18 cellular contexts compared by ENCODE assay signal in genomic region chr11:8091671-8092070, GRCh38. TPM values are rescaled to one million over a fixed set of nuclear protein-coding genes. Genes with fewer than 3 reads are reported as not detected.
"Had no signal": no experiment of that assay in that cellular context is flagged by ENCODE, and none has a peak within 500 bp of the region (broad histone marks: within the 10 kb centered on the region; RNA-seq: fewer than 3 reads in every experiment).

No MANE protein-coding gene starts in this region.

- DNase-seq: activated CD4-positive, alpha-beta T cell treated with anti-CD3 and anti-CD28 coated beads, Interleukin-2, amount 10 ng/mL, durations not matched to agents 7 days and 5 days; activated CD8-positive, alpha-beta memory T cell treated with anti-CD3 and anti-CD28 coated beads, Interleukin-2, amount 50 U/mL, for 48 hours; activated CD8-positive, alpha-beta T cell treated with anti-CD3 and anti-CD28 coated beads, Interleukin-2, amount 10 ng/mL, durations not matched to agents 7 days and 5 days; activated gamma-delta T cell treated with Interleukin-2 at 50 U/mL for 16 hours; dermis blood vessel endothelial cell; effector memory CD8-positive, alpha-beta T cell; left lung; mucosa of descending colon; naive thymus-derived CD4-positive, alpha-beta T cell; ovary; stimulated activated CD4-positive, alpha-beta T cell treated with anti-CD3 and anti-CD28 coated beads, Interleukin-2, amount 100 ng/mL, for 24 hours; stomach; T1000; testis had no signal

- H3K4me3 ChIP-seq: adrenal gland, hepatocyte, left lung, mucosa of descending colon, ovary, stomach, testis had no signal

- ATAC-seq: activated CD8-positive, alpha-beta T cell treated with anti-CD3 and anti-CD28 coated beads, Interleukin-2, amount 10 ng/mL, durations not matched to agents 7 days and 5 days; activated naive CD4-positive, alpha-beta T cell treated with anti-CD3 and anti-CD28 coated beads, Interleukin-2, amount 50 U/mL, for 72 hours; effector memory CD8-positive, alpha-beta T cell; left lung; mucosa of descending colon; naive thymus-derived CD4-positive, alpha-beta T cell had no signal

- H3K27me3 Mint-ChIP-seq: activated CD4-positive, alpha-beta T cell treated with anti-CD3 and anti-CD28 coated beads, Interleukin-2, amount 10 ng/mL, durations not matched to agents 7 days and 5 days; type B pancreatic cell had no signal

- H3K4me1 ChIP-seq: left lung had no signal

- H3K36me3 Mint-ChIP-seq: activated naive CD4-positive, alpha-beta T cell treated with anti-CD3 and anti-CD28 coated beads, Interleukin-2, amount 50 U/mL, for 72 hours; naive thymus-derived CD4-positive, alpha-beta T cell had no signal

- H3K9me3 ChIP-seq: adrenal gland, left lung, mucosa of descending colon, ovary, stomach, testis had no signal

- H3K4me1 Mint-ChIP-seq: activated CD4-positive, alpha-beta T cell treated with anti-CD3 and anti-CD28 coated beads, Interleukin-2, amount 10 ng/mL, durations not matched to agents 7 days and 5 days had no signal

- H3K9me3 Mint-ChIP-seq: activated CD4-positive, alpha-beta T cell treated with anti-CD3 and anti-CD28 coated beads, Interleukin-2, amount 10 ng/mL, durations not matched to agents 7 days and 5 days; activated naive CD4-positive, alpha-beta T cell treated with anti-CD3 and anti-CD28 coated beads, Interleukin-2, amount 50 U/mL, for 72 hours; effector memory CD8-positive, alpha-beta T cell; naive thymus-derived CD4-positive, alpha-beta T cell; type B pancreatic cell had no signal

- H3K27me3 ChIP-seq: adrenal gland, hepatocyte, left lung, ovary, stomach, testis had no signal

- H3K36me3 ChIP-seq: adrenal gland, left lung, ovary had no signal

- H3K27ac Mint-ChIP-seq: activated CD4-positive, alpha-beta T cell treated with anti-CD3 and anti-CD28 coated beads, Interleukin-2, amount 10 ng/mL, durations not matched to agents 7 days and 5 days; activated CD8-positive, alpha-beta T cell treated with anti-CD3 and anti-CD28 coated beads, Interleukin-2, amount 10 ng/mL, durations not matched to agents 7 days and 5 days; naive thymus-derived CD4-positive, alpha-beta T cell; type B pancreatic cell had no signal

- H3K4me3 Mint-ChIP-seq: activated CD4-positive, alpha-beta T cell treated with anti-CD3 and anti-CD28 coated beads, Interleukin-2, amount 10 ng/mL, durations not matched to agents 7 days and 5 days; activated CD8-positive, alpha-beta T cell treated with anti-CD3 and anti-CD28 coated beads, Interleukin-2, amount 10 ng/mL, durations not matched to agents 7 days and 5 days; effector memory CD8-positive, alpha-beta T cell; naive thymus-derived CD4-positive, alpha-beta T cell; type B pancreatic cell had no signal

- H3K27ac ChIP-seq: hepatocyte, left lung, ovary, stomach, testis had no signal

RNA-seq across cellular contexts. Expression of gene TUB, which starts 10.7 kb away (rescaled TPM):
- total RNA-seq: activated CD8-positive, alpha-beta T cell treated with anti-CD3 and anti-CD28 coated beads, Interleukin-2, amount 10 ng/mL, durations not matched to agents 7 days and 5 days had no signal
